9 cellular contexts compared by ENCODE assay signal in genomic region chr22:44625981-44626687, GRCh38.
DNase-seq lines count a peak whose midpoint lies in the region; ATAC-seq and TF ChIP-seq lines count a peak whose summit lies in the region.
"Had no signal": no experiment of that assay in that cellular context is flagged by ENCODE, and none has a peak within 500 bp of the region (broad histone marks: within the 10 kb centered on the region; RNA-seq: fewer than 3 reads in every experiment).

No MANE protein-coding gene starts in this region.

- ATAC-seq in HG03520 (IDR thresholded peaks at IDR 0.05; ENCODE audit: unreplicated experiment), result no peak

- no peaks in the 10 kb centered on the region for H3K9me3 ChIP-seq in testis

- peak; percentile 88 for DNase-seq in D341Med (ENCODE audit: low spot score)
- peak; percentile 71 for DNase-seq in KBM-7
- DNase-seq in SHP77 treated with DMSO at 0.1 percent for 48 hours (lab: John Stamatoyannopoulos, UW), result peak; percentile 56
- DNase-seq in activated effector memory CD4-positive, alpha-beta T cell treated with Interleukin-2 at 50 U/mL for 16 hours, result peak; percentile 69
- DNase-seq in fibroblast of villous mesenchyme (ENCODE audit: low read depth), result peak; percentile 60
- peak; percentile 22 for DNase-seq in occipital lobe (lab: John Stamatoyannopoulos, UW)
- peak; percentile 83 for DNase-seq in testis

- H3K27me3 ChIP-seq in testis, result no peaks in the 10 kb centered on the region

- intact Hi-C loops in testis (cut with DNase I; ENCODE audit: low total_unique reads), result loop anchor here (5.0 kb wide), 1 partner anchor 634 kb away; no protein-coding TSS in a partner anchor

- H3K36me3 ChIP-seq in testis (ENCODE audit: low read depth, missing control alignments), result no peaks in the 10 kb centered on the region

- no peaks in the 10 kb centered on the region for H3K4me1 ChIP-seq in testis

- WGBS in testis, 2 donors, result 10 to 19% methylated on average over 10 to 15 of the region's 16 CpGs

- TF ChIP-seq CTCF in fibroblast of villous mesenchyme (IDR thresholded peaks at IDR 0.05; ENCODE audit: insufficient read depth, low read depth, low read length) (peak; percentile 98), testis (IDR thresholded peaks at IDR 0.05) (peak; percentile 99)

- TF ChIP-seq POLR2A in testis (IDR thresholded peaks at IDR 0.05), result no peak

- H3K27ac ChIP-seq in testis, result no peak overlapping the region
- H3K27ac ChIP-seq: SK-N-MC had no signal

- in situ Hi-C loops in KBM-7 (cut with MboI; ENCODE audit: low pct_unique_long_range_greater_than_20kb, low sequenced_read_pairs), result loop anchor here (25.0 kb wide), 1 partner anchor 1214 kb away; the partner anchor contains the start of gene MPPED1

- H3K4me3 ChIP-seq in fibroblast of villous mesenchyme (ENCODE audit: low read depth, low read length) (no peak overlapping the region), testis (no peak overlapping the region)
- H3K4me3 ChIP-seq: SK-N-MC had no signal

Comparison
In these comparisons a context has a peak if more than half of its experiments do, and no peak if none do; other contexts are left out.
1. DNase-seq: peak in every context shown above with its lines; median percentile 88 in D341Med; 83 in testis; 71 in KBM-7; 69 in activated effector memory CD4-positive, alpha-beta T cell treated with Interleukin-2 at 50 U/mL for 16 hours; 60 in fibroblast of villous mesenchyme; 56 in SHP77 treated with DMSO at 0.1 percent for 48 hours; 22 in occipital lobe.